ENCODE assay signal across 9 cellular contexts in genomic region chr4:173360587-173361221, GRCh38. TPM values are rescaled to one million over a fixed set of nuclear protein-coding genes. Genes with fewer than 3 reads are reported as not detected.
DNase-seq lines count a peak whose midpoint lies in the region; ATAC-seq and TF ChIP-seq lines count a peak whose summit lies in the region.
"Had no signal": no experiment of that assay in that cellular context is flagged by ENCODE, and none has a peak within 500 bp of the region (broad histone marks: within the 10 kb centered on the region; RNA-seq: fewer than 3 reads in every experiment).

No MANE protein-coding gene starts in this region.

- peak; percentile 19 for ATAC-seq in left lung
- no peak for ATAC-seq in HG02642 (IDR thresholded peaks at IDR 0.05; ENCODE audit: poor library complexity, unreplicated experiment)

- no peaks in the 10 kb centered on the region for H3K27me3 Mint-ChIP-seq in mesothelial cell of epicardium (ENCODE audit: low read depth)

- H3K27ac Mint-ChIP-seq in mesothelial cell of epicardium: no peak overlapping the region

- no peak overlapping the region for H3K4me3 Mint-ChIP-seq in mesothelial cell of epicardium

- H3K36me3 Mint-ChIP-seq in mesothelial cell of epicardium: no peaks in the 10 kb centered on the region

- no peaks in the 10 kb centered on the region for H3K4me1 Mint-ChIP-seq in mesothelial cell of epicardium

- intact Hi-C loops in left lung (cut with DNase I): no loop called here

- H3K27me3 ChIP-seq in BJ (ENCODE audit: control insufficient read depth, insufficient read depth, low read length): peaks cover 2% of the 10 kb centered on the region; the same call in 1 of the 2 replicates
- no peaks in the 10 kb centered on the region for H3K27me3 ChIP-seq in left lung
- H3K27me3 ChIP-seq: sigmoid colon had no signal

- H3K36me3 ChIP-seq in BJ (ENCODE audit: control insufficient read depth, insufficient read depth, low read length) (no peaks in the 10 kb centered on the region), left lung (no peaks in the 10 kb centered on the region)
- H3K36me3 ChIP-seq: sigmoid colon had no signal

- H3K27ac ChIP-seq in left lung: no peak overlapping the region
- H3K27ac ChIP-seq: sigmoid colon had no signal

- no peak for DNase-seq in BJ (ENCODE audit: low read depth)
- DNase-seq in HFF-Myc (ENCODE audit: extremely low read depth, low read depth): no peak
- no peak for DNase-seq in left lung
- no peak for DNase-seq in Ammon's horn (ENCODE audit: low spot score)
- DNase-seq in mesothelial cell of epicardium (ENCODE audit: low spot score in 2 of 2, unreplicated experiment in 2 of 2): no peak
- no peak for DNase-seq in OCI-M2 (lab: John Stamatoyannopoulos, UW; ENCODE audit: unreplicated experiment)
- DNase-seq: sigmoid colon had no signal

- CTCF ChIA-PET in BJ (lab: Yijun Ruan, JAX): interaction anchor here (0.7 to 2.9 kb wide), 12 partner anchors 7 to 60 kb away, joined by 3 to 11 read pairs (median 4); partner anchors contain the start of genes HMGB2 and SAP30

- POLR2A ChIA-PET in BJ (lab: Charles Lee): interaction anchor here (0.6 kb wide), 1 partner anchor 10 kb away, joined by 7 read pairs; no protein-coding TSS in a partner anchor

- no peaks in the 10 kb centered on the region for H3K9me3 ChIP-seq in left lung

- H3K4me1 ChIP-seq in left lung: no peaks in the 10 kb centered on the region
- H3K4me1 ChIP-seq: sigmoid colon had no signal

- TF ChIP-seq CTCF in BJ (IDR thresholded peaks at IDR 0.05; ENCODE audit: insufficient read depth, low read depth, low read length) (peak; percentile 46), HFF-Myc (IDR thresholded peaks at IDR 0.05; ENCODE audit: low read depth, low read length, missing control alignments) (peak; percentile 25), WI38 (IDR thresholded peaks at IDR 0.05; ENCODE audit: low read depth, low read length) (0 out of 2 replicates have a peak, but pooled peaks have one; percentile 16), left lung (IDR thresholded peaks at IDR 0.05) (no peak), mesothelial cell of epicardium (IDR thresholded peaks at IDR 0.05; ENCODE audit: unreplicated experiment) (no peak)

- H3K4me3 ChIP-seq in BJ (ENCODE audit: low read depth, low read length) (no peak overlapping the region), HFF-Myc (replicated peaks; ENCODE audit: low read depth, low read length) (no peak overlapping the region), WI38 (ENCODE audit: low read depth, low read length) (no peak overlapping the region), left lung (no peak overlapping the region)
- H3K4me3 ChIP-seq: sigmoid colon had no signal

- H3K9me3 Mint-ChIP-seq in mesothelial cell of epicardium: peaks cover 3% of the 10 kb centered on the region

RNA-seq across cellular contexts. Expression of gene SAP30, which starts 10.1 kb away (rescaled TPM):
- polyA plus RNA-seq in BJ (2011; rRNA removed): 3.7 and 8.9 TPM in 2 replicates
- polyA minus RNA-seq in BJ (2011; rRNA and poly(A)+ RNA removed): 2.2 and 2.8 TPM in 2 replicates
- total RNA-seq in left lung (10 to 100 TPM; 10.2 to 14.8 TPM), mesothelial cell of epicardium (13.6 to 16.8 TPM (median 15.4 TPM) in 3 replicates)

RNA-seq across cellular contexts. Expression of gene HMGB2, which starts 26.5 kb away (rescaled TPM):
- polyA plus RNA-seq in BJ (2011; rRNA removed): 32.7 and 68.5 TPM in 2 replicates
- polyA minus RNA-seq in BJ (2011; rRNA and poly(A)+ RNA removed): 14.8 and 17.6 TPM in 2 replicates
- total RNA-seq in left lung: 10 to 100 TPM; 47.7 TPM
- total RNA-seq in mesothelial cell of epicardium: 95.2 to 98.6 TPM (median 98.4 TPM) in 3 replicates

RNA-seq across cellular contexts. Expression of gene SCRG1, which starts 38.2 kb away (rescaled TPM):
- 0.47 and 0.56 TPM in 2 replicates for polyA plus RNA-seq in BJ (2011; rRNA removed)
- 0.05 and 0.15 TPM in 2 replicates for polyA minus RNA-seq in BJ (2011; rRNA and poly(A)+ RNA removed)
- under 1 TPM; 0.79 to 0.85 TPM for total RNA-seq in left lung
- total RNA-seq in mesothelial cell of epicardium: 0.42 to 0.47 TPM (median 0.44 TPM) in 3 replicates

Comparison
In these comparisons a context has a peak if more than half of its experiments do, and no peak if none do; other contexts are left out.
1. CTCF ChIP-seq: peak in BJ (single experiment), HFF-Myc (single experiment) and WI38 (single experiment); none in left lung (0 of 2) and mesothelial cell of epicardium (single experiment).